In the genomic region with DNA sequence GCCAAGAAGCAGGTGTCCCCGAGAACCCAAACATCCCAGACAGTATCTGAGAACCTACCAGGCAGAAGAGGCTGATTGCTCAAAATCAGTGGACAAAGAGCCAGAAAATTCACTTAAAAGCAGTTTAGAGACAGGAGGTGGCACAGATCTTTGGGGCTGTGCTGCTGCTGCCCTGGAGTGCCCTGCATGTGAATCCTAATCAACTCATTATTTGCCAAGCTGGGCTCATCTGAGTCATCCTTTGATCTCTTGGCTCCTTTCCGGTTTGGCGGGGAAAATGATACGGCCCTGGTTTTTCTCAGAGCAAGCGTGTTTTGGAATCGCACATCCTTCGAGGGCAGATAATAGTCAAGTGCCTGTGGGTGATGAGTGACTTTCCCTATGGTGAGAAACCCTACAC, we compare ENCODE assay signal across 2 cellular contexts. TPM values are rescaled to one million over a fixed set of nuclear protein-coding genes. Genes with fewer than 3 reads are reported as not detected.
"Had no signal": no experiment of that assay in that cellular context is flagged by ENCODE, and none has a peak within 500 bp of the region (broad histone marks: within the 10 kb centered on the region; RNA-seq: fewer than 3 reads in every experiment).

No MANE protein-coding gene starts in this region.

RNA-seq across cellular contexts. Expression of a gene that starts 9.3 kb away (rescaled TPM):
- total RNA-seq: G401, GM12878 had no signal

RNA-seq across cellular contexts. Expression of a gene that starts 15.4 kb away (rescaled TPM):
- total RNA-seq: GM12878 had no signal

RNA-seq across cellular contexts. Expression of a gene that starts 37.4 kb away (rescaled TPM):
- total RNA-seq: GM12878 had no signal

RNA-seq across cellular contexts. Expression of a gene that starts 45.0 kb away (rescaled TPM):
- total RNA-seq: G401, GM12878 had no signal

RNA-seq across cellular contexts. Expression of a gene that starts 51.2 kb away (rescaled TPM):
- total RNA-seq: G401, GM12878 had no signal
